In the genomic region with DNA sequence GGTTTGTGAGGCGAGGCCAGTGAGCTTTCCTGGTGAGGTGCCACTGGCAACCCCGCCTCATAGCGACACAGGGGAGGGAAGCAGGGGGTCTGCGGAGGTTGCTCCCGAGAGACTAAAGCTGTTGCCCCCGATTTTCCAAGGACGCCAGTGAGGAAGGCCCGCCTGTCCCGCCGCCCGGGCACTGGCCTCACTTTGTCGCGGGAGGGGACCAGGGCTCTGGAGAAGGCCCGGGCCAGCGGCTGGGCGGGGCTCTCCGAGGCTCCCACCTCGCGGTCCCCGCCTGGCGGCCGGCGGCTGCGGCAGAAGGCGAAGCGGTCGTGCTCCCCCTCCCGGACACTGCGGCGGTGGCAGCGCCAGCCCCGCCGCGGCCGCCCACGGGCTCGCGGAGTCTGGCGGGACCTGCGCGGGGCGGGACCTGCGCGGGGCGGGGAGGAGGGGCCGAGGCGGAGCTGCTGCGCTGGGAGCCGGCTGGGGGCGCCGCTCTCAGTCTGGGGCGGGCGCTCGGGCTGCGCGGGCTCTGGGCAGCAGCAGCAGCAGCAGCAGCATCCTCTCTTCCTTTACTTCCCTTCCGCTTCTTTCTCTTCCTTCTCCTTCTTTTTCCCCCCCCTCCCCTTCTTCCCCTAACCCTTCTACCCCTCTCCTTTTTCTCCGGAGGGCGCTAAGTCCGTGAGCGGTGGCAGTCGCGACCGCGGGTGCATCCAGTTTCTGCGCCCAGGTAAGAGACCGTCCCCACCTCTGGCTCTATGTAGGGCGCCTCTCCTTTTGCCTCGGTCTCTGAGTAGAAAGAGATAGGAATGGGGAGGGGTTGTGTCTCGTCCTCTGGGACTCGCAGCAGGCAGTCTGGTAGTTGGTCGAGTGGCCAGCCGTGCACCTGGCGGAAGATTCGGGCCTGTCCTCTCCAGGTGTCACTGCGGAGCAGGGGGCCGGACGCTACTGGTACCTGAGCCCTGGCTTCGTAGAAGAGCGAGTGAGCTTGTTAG, we compare ENCODE assay signal across 8 cellular contexts. TPM values are rescaled to one million over a fixed set of nuclear protein-coding genes. Genes with fewer than 3 reads are reported as not detected.
A peak's percentile ranks its signal among the peaks of the same experiment; 100 is the strongest.
DNase-seq lines count a peak whose midpoint lies in the region; ATAC-seq, FAIRE-seq and TF ChIP-seq lines count a peak whose summit lies in the region.

A gene with protein sequence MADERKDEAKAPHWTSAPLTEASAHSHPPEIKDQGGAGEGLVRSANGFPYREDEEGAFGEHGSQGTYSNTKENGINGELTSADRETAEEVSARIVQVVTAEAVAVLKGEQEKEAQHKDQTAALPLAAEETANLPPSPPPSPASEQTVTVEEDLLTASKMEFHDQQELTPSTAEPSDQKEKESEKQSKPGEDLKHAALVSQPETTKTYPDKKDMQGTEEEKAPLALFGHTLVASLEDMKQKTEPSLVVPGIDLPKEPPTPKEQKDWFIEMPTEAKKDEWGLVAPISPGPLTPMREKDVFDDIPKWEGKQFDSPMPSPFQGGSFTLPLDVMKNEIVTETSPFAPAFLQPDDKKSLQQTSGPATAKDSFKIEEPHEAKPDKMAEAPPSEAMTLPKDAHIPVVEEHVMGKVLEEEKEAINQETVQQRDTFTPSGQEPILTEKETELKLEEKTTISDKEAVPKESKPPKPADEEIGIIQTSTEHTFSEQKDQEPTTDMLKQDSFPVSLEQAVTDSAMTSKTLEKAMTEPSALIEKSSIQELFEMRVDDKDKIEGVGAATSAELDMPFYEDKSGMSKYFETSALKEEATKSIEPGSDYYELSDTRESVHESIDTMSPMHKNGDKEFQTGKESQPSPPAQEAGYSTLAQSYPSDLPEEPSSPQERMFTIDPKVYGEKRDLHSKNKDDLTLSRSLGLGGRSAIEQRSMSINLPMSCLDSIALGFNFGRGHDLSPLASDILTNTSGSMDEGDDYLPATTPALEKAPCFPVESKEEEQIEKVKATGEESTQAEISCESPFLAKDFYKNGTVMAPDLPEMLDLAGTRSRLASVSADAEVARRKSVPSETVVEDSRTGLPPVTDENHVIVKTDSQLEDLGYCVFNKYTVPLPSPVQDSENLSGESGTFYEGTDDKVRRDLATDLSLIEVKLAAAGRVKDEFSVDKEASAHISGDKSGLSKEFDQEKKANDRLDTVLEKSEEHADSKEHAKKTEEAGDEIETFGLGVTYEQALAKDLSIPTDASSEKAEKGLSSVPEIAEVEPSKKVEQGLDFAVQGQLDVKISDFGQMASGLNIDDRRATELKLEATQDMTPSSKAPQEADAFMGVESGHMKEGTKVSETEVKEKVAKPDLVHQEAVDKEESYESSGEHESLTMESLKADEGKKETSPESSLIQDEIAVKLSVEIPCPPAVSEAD (N-terminal part only) (plus strand): TSS at position 486 of the 980 bp plus-strand sequence. CDS start 229,124 bp downstream, outside the sequence.

- H3K36me3 Mint-ChIP-seq in progenitor cell of endocrine pancreas (ENCODE audit: insufficient read depth): no peaks in the 10 kb centered on the region

- H3K4me3 Mint-ChIP-seq in progenitor cell of endocrine pancreas (ENCODE audit: low read depth): peak within 1 kb of the TSS; percentile 85

- peaks cover 10% of the 10 kb centered on the region for H3K27me3 Mint-ChIP-seq in progenitor cell of endocrine pancreas

- ATAC-seq in HG02759 (IDR thresholded peaks at IDR 0.05; ENCODE audit: unreplicated experiment): peak; percentile 99
- peak; percentile 98 to 99 for ATAC-seq in left cardiac atrium

- no peaks in the 10 kb centered on the region for H3K9me3 Mint-ChIP-seq in progenitor cell of endocrine pancreas (ENCODE audit: low read depth)

- peak; percentile 77 for DNase-seq in NCI-H1105 (lab: John Stamatoyannopoulos, UW)
- peak; percentile 76 for DNase-seq in SW480 (ENCODE audit: low spot score)
- DNase-seq in amygdala (lab: John Stamatoyannopoulos, UW): peak in 52 of 56 donors; percentile 23 to 92 (median 76)
- peak; percentile 85 for DNase-seq in left cardiac atrium
- DNase-seq in progenitor cell of endocrine pancreas (ENCODE audit: low spot score, unreplicated experiment): peak; percentile 87
- peak; percentile 91 for DNase-seq in urothelium cell line (ENCODE audit: low spot score)

- intact Hi-C loops in left cardiac atrium (cut with DNase I): loop anchor here in 1 of 2 donors (10.0 kb wide), 1 partner anchor 131 kb away; no protein-coding TSS in a partner anchor

- peak within 1 kb of the TSS; percentile 86 for H3K27ac Mint-ChIP-seq in progenitor cell of endocrine pancreas

- no peak for FAIRE-seq in urothelium cell line (lab: Jason Lieb, UNC)

- TF ChIP-seq CTCF in GM12873 (IDR thresholded peaks at IDR 0.05; ENCODE audit: insufficient read depth, low read depth, low read length, missing control alignments) (peak; percentile 76), progenitor cell of endocrine pancreas (IDR thresholded peaks at IDR 0.05; ENCODE audit: unreplicated experiment) (peak; percentile 99)

- peaks cover 12% of the 10 kb centered on the region for H3K4me1 Mint-ChIP-seq in progenitor cell of endocrine pancreas (ENCODE audit: low read depth)

RNA-seq across cellular contexts. Expression of the gene that starts here (rescaled TPM):
- total RNA-seq in left cardiac atrium (1 to 10 TPM; 4.7 to 6.6 TPM), progenitor cell of endocrine pancreas (16.5 and 18.2 TPM in 2 replicates)

Comparison
In these comparisons a context has a peak if more than half of its experiments do, and no peak if none do; other contexts are left out.
1. Peak in every context shown above with its lines: DNase-seq and ATAC-seq.